In the genomic region with DNA sequence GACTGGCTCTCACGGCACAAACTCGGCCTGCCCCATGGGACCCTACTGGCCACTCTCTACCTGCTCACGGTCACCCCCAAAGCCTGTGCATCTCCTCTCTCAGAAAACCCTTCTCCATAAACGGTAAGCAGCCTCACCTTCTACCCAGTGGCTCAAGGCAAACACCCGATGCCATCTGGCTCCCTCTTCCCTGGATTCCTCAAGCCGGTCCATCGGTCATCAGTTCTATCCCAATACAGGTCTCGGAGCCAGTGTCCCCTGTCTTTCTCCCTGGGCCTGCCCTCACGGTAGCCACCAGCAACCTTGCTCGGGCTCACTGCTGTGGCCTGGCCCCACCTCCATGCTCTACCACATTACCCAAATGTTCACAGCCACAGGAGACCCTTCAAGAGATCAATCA, we compare ENCODE assay signal across 20 cellular contexts.
DNase-seq lines count a peak whose midpoint lies in the region; ATAC-seq and TF ChIP-seq lines count a peak whose summit lies in the region.
"Had no signal": no experiment of that assay in that cellular context is flagged by ENCODE, and none has a peak within 500 bp of the region (broad histone marks: within the 10 kb centered on the region; RNA-seq: fewer than 3 reads in every experiment).

No MANE protein-coding gene starts in this region.

- BruUV-seq in IMR-90 (replicated peaks; lab: Mats Ljungman, UMichigan) = no TSS peak

- TF ChIP-seq EP300 in esophagus muscularis mucosa (IDR thresholded peaks at IDR 0.05) (no peak), transverse colon (IDR thresholded peaks at IDR 0.05; ENCODE audit: low read depth) (no peak)

- H2BK120ac ChIP-seq in IMR-90 (ENCODE audit: low read depth, low read length) = no peak overlapping the region

- H3K27me3 Mint-ChIP-seq in mesothelial cell of epicardium (ENCODE audit: low read depth) (no peaks in the 10 kb centered on the region), progenitor cell of endocrine pancreas (no peaks in the 10 kb centered on the region), T-helper 17 cell (no peaks in the 10 kb centered on the region)

- no peak overlapping the region for H2BK20ac ChIP-seq in IMR-90 (ENCODE audit: low read depth, low read length)

- dilution Hi-C loops in IMR-90 (cut with HindIII; ENCODE audit: low sequenced_read_pairs, unreplicated experiment) = no loop called here

- ATAC-seq in IMR-90 (ENCODE audit: low read depth) (no peak), T-helper 17 cell (no peak)
- ATAC-seq: HCT116, Right ventricle myocardium inferior had no signal

- no peak overlapping the region for H3K4me3 Mint-ChIP-seq in mesothelial cell of epicardium
- H3K4me3 Mint-ChIP-seq in progenitor cell of endocrine pancreas (ENCODE audit: low read depth) = peak overlapping the region; percentile 5
- H3K4me3 Mint-ChIP-seq in T-helper 17 cell = no peak overlapping the region

- peak overlapping the region; percentile 42; the same call in 1 of the 2 replicates for H3K18ac ChIP-seq in IMR-90 (ENCODE audit: low read depth, low read length)

- WGBS in IMR-90 (ENCODE audit: extremely low coverage in 2 of 2, insufficient read length in 1 of 2), 2 experiments = 93% methylated on average over 8 of the region's 10 CpGs; no CpG with 5 or more reads in 1 of the 2 experiments
- WGBS in esophagus muscularis mucosa = 98% methylated on average over 10 of the region's 10 CpGs
- WGBS in transverse colon (ENCODE audit: low coverage in 1 of 2), 2 donors = 95% methylated on average over 4 to 10 of the region's 10 CpGs
- WGBS in smooth muscle cell (ENCODE audit: low lambda C conversion rate) = 95% methylated on average over 10 of the region's 10 CpGs

- H2AFZ ChIP-seq in IMR-90 (replicated peaks; ENCODE audit: low read length, poor library complexity) (no peak overlapping the region), smooth muscle cell (ENCODE audit: low read depth) (no peak overlapping the region)

- H3K27ac Mint-ChIP-seq in mesothelial cell of epicardium (peak overlapping the region; percentile 8), progenitor cell of endocrine pancreas (peak overlapping the region; percentile 79), T-helper 17 cell (no peak overlapping the region)

- H3K4me3 ChIP-seq in IMR-90 (ENCODE audit: insufficient read depth, low read depth, low read length) (no peak overlapping the region), esophagus muscularis mucosa (no peak overlapping the region), transverse colon (no peak overlapping the region), smooth muscle cell (no peak overlapping the region)
- H3K4me3 ChIP-seq: SJSA1 had no signal

- TF ChIP-seq RAD21 in IMR-90 (IDR thresholded peaks at IDR 0.05; ENCODE audit: low read length) = no peak

- H3K4ac ChIP-seq in IMR-90 (ENCODE audit: low read depth, low read length) = peak overlapping the region; percentile 32

- H2AK5ac ChIP-seq in IMR-90 (ENCODE audit: low read depth, low read length) = peak overlapping the region; percentile 71

- no peak overlapping the region for H3K14ac ChIP-seq in IMR-90 (replicated peaks; ENCODE audit: low read depth, low read length)

- intact Hi-C loops in IMR-90 (cut with micrococcal nuclease) (loop anchor here (5.0 kb wide), 2 partner anchors 39 to 131 kb away; no protein-coding TSS in a partner anchor), esophagus muscularis mucosa (cut with DNase I) (no loop called here), transverse colon (cut with DNase I; ENCODE audit: low total_unique reads) (no loop called here)

- no peak overlapping the region for H4K8ac ChIP-seq in IMR-90 (ENCODE audit: low read depth in 2 of 2, low read length in 2 of 2)

- H3K27ac ChIP-seq in IMR-90 (ENCODE audit: insufficient read depth, low read length) (no peak overlapping the region), esophagus muscularis mucosa (replicated peaks in 1 of 4) (peak overlapping the region; percentile 74 to 81 (median 77)), transverse colon (peak overlapping the region in 2 of 4 donors; percentile 11 to 72), smooth muscle cell (ENCODE audit: low read depth) (no peak overlapping the region)
- H3K27ac ChIP-seq: SJSA1 had no signal

- H2AK9ac ChIP-seq in IMR-90 (replicated peaks; ENCODE audit: low read depth, low read length, poor library complexity) = no peak overlapping the region

- H3K36me3 Mint-ChIP-seq in mesothelial cell of epicardium (no peaks in the 10 kb centered on the region), progenitor cell of endocrine pancreas (ENCODE audit: insufficient read depth) (no peaks in the 10 kb centered on the region), T-helper 17 cell (ENCODE audit: low read depth) (no peaks in the 10 kb centered on the region)

- H3K79me2 ChIP-seq in smooth muscle cell (ENCODE audit: low read depth) = peaks cover 6% of the 10 kb centered on the region

- no peak overlapping the region for H3K56ac ChIP-seq in IMR-90 (ENCODE audit: extremely low read depth, insufficient read depth, low read length)

- no peaks in the 10 kb centered on the region for H3K9me3 Mint-ChIP-seq in mesothelial cell of epicardium
- no peaks in the 10 kb centered on the region for H3K9me3 Mint-ChIP-seq in progenitor cell of endocrine pancreas (ENCODE audit: low read depth)

- no peaks in the 10 kb centered on the region for H3K79me1 ChIP-seq in IMR-90 (ENCODE audit: low read depth in 1 of 2, low read length in 2 of 2)

- H2BK5ac ChIP-seq in IMR-90 (ENCODE audit: low read depth, low read length, poor library complexity, severe bottlenecking) = no peak overlapping the region

- no peak overlapping the region for H3K9ac ChIP-seq in IMR-90 (ENCODE audit: low read depth, low read length)
- no peak overlapping the region for H3K9ac ChIP-seq in smooth muscle cell (ENCODE audit: low read depth)

- peak overlapping the region; percentile 30; the same call in 1 of the 3 replicates for H2BK15ac ChIP-seq in IMR-90 (ENCODE audit: low read depth, low read length)

- TF ChIP-seq POLR2A in IMR-90 (IDR thresholded peaks at IDR 0.05; ENCODE audit: low read depth, low read length) (no peak), esophagus muscularis mucosa (IDR thresholded peaks at IDR 0.05; ENCODE audit: low read depth) (no peak), transverse colon (IDR thresholded peaks at IDR 0.05) (no peak)

- in situ Hi-C loops in IMR-90 (cut with MboI; ENCODE audit: low sequenced_read_pairs) (no loop called here), transverse colon (cut with MboI; ENCODE audit: low pct_ligation_motif_present in 1 of 4, low pct_unique_long_range_greater_than_20kb in 1 of 4, low sequenced_read_pairs in 3 of 4) (no loop called here)

- peaks cover 3% of the 10 kb centered on the region for H3F3A ChIP-seq in smooth muscle cell (ENCODE audit: low read depth)

- H3K4me2 ChIP-seq in IMR-90 (ENCODE audit: low read depth, low read length) (no peak overlapping the region), smooth muscle cell (no peak overlapping the region)

- H3K9me1 ChIP-seq in IMR-90 (ENCODE audit: insufficient read depth, low read length) = peaks cover 6% of the 10 kb centered on the region; the same call in 1 of the 2 replicates

- no peak for DNase-seq in IMR-90
- no peak for DNase-seq in esophagus muscularis mucosa (ENCODE audit: extremely low spot score)
- no peak for DNase-seq in mesothelial cell of epicardium (ENCODE audit: low spot score in 2 of 2, unreplicated experiment in 2 of 2)
- no peak for DNase-seq in progenitor cell of endocrine pancreas (ENCODE audit: low spot score, unreplicated experiment)
- no peak for DNase-seq in transverse colon
- no peak for DNase-seq in smooth muscle cell (lab: John Stamatoyannopoulos, UW; ENCODE audit: unreplicated experiment)
- DNase-seq in Ammon's horn (ENCODE audit: low spot score) = no peak
- DNase-seq in T-helper 17 cell = no peak
- DNase-seq: 8988T, C1 segment of cervical spinal cord, GOT3, KG1, NCI-H1092 treated with DMSO at 0.1 percent for 48 hours, NCI-H1436 treated with DMSO at 0.1 percent for 48 hours, NCI-H2029, NCI-H226, NCI-H524 had no signal

- no peak overlapping the region for H3K23ac ChIP-seq in IMR-90 (ENCODE audit: low read depth, low read length)

- TF ChIP-seq CTCF in IMR-90 (conservative IDR thresholded peaks at IDR 0.05; ENCODE audit: low read depth, low read length) = no peak
- no peak for TF ChIP-seq CTCF in esophagus muscularis mucosa (IDR thresholded peaks at IDR 0.05)
- no peak for TF ChIP-seq CTCF in mesothelial cell of epicardium (IDR thresholded peaks at IDR 0.05; ENCODE audit: unreplicated experiment)
- no peak for TF ChIP-seq CTCF in progenitor cell of endocrine pancreas (IDR thresholded peaks at IDR 0.05; ENCODE audit: unreplicated experiment)
- no peak for TF ChIP-seq CTCF in transverse colon (IDR thresholded peaks at IDR 0.05)
- no peak for TF ChIP-seq CTCF in smooth muscle cell (IDR thresholded peaks at IDR 0.05; ENCODE audit: borderline replicate concordance, insufficient read depth, poor library complexity, severe bottlenecking)

- H3K4me1 ChIP-seq in IMR-90 (ENCODE audit: control insufficient read depth, insufficient read depth, low read length) (peaks cover 39% of the 10 kb centered on the region), esophagus muscularis mucosa (peaks cover 0 to 82% (median 77%) of the 10 kb centered on the region in 4 donors), transverse colon (peaks cover 14 to 44% (median 23%) of the 10 kb centered on the region in 4 donors), smooth muscle cell (ENCODE audit: low read depth) (peaks cover 19% of the 10 kb centered on the region)
- H3K4me1 ChIP-seq: SJSA1 had no signal

- no peaks in the 10 kb centered on the region for H3K36me3 ChIP-seq in IMR-90 (ENCODE audit: control insufficient read depth, insufficient read depth, low read length)
- no peaks in the 10 kb centered on the region for H3K36me3 ChIP-seq in esophagus muscularis mucosa
- H3K36me3 ChIP-seq in transverse colon = no peaks in the 10 kb centered on the region
- no peaks in the 10 kb centered on the region for H3K36me3 ChIP-seq in smooth muscle cell (ENCODE audit: low read depth)
- H3K36me3 ChIP-seq: SJSA1 had no signal

- H3K27me3 ChIP-seq in IMR-90 (ENCODE audit: control insufficient read depth, insufficient read depth, low read length) (peaks cover 11% of the 10 kb centered on the region; the same call in 1 of the 2 replicates), esophagus muscularis mucosa (no peaks in the 10 kb centered on the region), transverse colon (no peaks in the 10 kb centered on the region), smooth muscle cell (ENCODE audit: low read depth) (no peaks in the 10 kb centered on the region)
- H3K27me3 ChIP-seq: SJSA1 had no signal

- H4K20me1 ChIP-seq in IMR-90 (ENCODE audit: insufficient read depth, low read length) = peaks cover 12% of the 10 kb centered on the region; the same call in 1 of the 2 replicates
- H4K20me1 ChIP-seq in smooth muscle cell (ENCODE audit: low read depth) = peaks cover 25% of the 10 kb centered on the region

- CTCF ChIA-PET in IMR-90 (lab: Yijun Ruan, JAX) = no interaction called here

- no peaks in the 10 kb centered on the region for H3K9me3 ChIP-seq in IMR-90 (ENCODE audit: control insufficient read depth, insufficient read depth, low read length)
- no peaks in the 10 kb centered on the region for H3K9me3 ChIP-seq in esophagus muscularis mucosa
- H3K9me3 ChIP-seq in transverse colon = no peaks in the 10 kb centered on the region
- H3K9me3 ChIP-seq in smooth muscle cell (replicated peaks; ENCODE audit: low read depth) = no peaks in the 10 kb centered on the region
- H3K9me3 ChIP-seq in T-helper 17 cell (ENCODE audit: control insufficient read depth, low read length, poor library complexity, severe bottlenecking) = no peaks in the 10 kb centered on the region
- H3K9me3 ChIP-seq: SJSA1 had no signal

- no peak overlapping the region; the same call in 1 of the 2 replicates for H4K91ac ChIP-seq in IMR-90 (ENCODE audit: insufficient read depth, low read depth, low read length)

- POLR2A ChIA-PET in IMR-90 (lab: Charles Lee; ENCODE audit: unreplicated experiment) = no interaction called here

- H3K4me1 Mint-ChIP-seq in mesothelial cell of epicardium (peaks cover 59% of the 10 kb centered on the region), progenitor cell of endocrine pancreas (ENCODE audit: low read depth) (peaks cover 52% of the 10 kb centered on the region), T-helper 17 cell (peaks cover 8% of the 10 kb centered on the region)

- H4K5ac ChIP-seq in IMR-90 (ENCODE audit: low read depth, low read length) = no peak overlapping the region; the same call in 1 of the 2 replicates

Comparison
In these comparisons a context has a peak if more than half of its experiments do, and no peak if none do; other contexts are left out.
1. H3K27ac ChIP-seq: peak in esophagus muscularis mucosa (4 of 4); none in IMR-90 (single experiment) and smooth muscle cell (single experiment).